Comparison of ENCODE assay signal across 36 cellular contexts in the genomic region with DNA sequence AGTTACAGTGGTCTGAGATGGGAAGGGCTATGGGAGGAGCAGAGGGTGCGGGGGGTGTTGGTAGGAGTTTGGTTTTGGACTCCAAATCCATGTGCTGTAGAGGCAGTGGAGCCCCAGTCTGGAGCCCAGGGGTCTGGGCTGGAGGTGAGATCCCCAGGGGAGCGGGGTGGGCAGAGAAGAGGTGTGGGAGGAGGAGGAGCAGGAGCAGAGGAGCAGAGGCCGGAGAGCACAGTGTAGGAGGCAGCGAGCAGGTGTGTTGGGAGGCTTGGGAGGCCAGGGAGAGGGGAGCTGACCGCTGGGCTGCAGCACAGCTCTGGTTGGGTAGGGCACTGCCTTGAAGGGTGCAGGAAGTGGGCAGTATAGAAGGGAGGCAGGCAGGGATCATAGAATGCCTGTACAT. TPM values are rescaled to one million over a fixed set of nuclear protein-coding genes. Genes with fewer than 3 reads are reported as not detected.
"Had no signal": no experiment of that assay in that cellular context is flagged by ENCODE, and none has a peak within 500 bp of the region (broad histone marks: within the 10 kb centered on the region; RNA-seq: fewer than 3 reads in every experiment).

No MANE protein-coding gene starts in this region.

- ATAC-seq: activated CD4-positive, alpha-beta T cell treated with anti-CD3 and anti-CD28 coated beads for 36 hours; activated CD4-positive, CD25-positive, alpha-beta regulatory T cell treated with anti-CD3 and anti-CD28 coated beads, Interleukin-2, amount 50 U/mL, for 24 hours; activated CD8-positive, alpha-beta T cell treated with anti-CD3 and anti-CD28 coated beads, Interleukin-2, amount 10 ng/mL, durations not matched to agents 7 days and 5 days; activated T-cell treated with anti-CD3 and anti-CD28 coated beads, Interleukin-2, amount 50 U/mL, for 4 hours; body of pancreas; PC-3 had no signal

- H3K36me3 Mint-ChIP-seq: activated naive CD8-positive, alpha-beta T cell treated with anti-CD3 and anti-CD28 coated beads, Interleukin-2, amount 10 ng/mL, durations not matched to agents 7 days and 5 days had no signal

- H3K4me3 ChIP-seq: adrenal gland, body of pancreas, breast epithelium, MG63, Peyer's patch, SJSA1 had no signal

- H3K27me3 ChIP-seq: body of pancreas, MG63, Peyer's patch, SJSA1 had no signal

- H3K36me3 ChIP-seq: adrenal gland, breast epithelium, MG63, Peyer's patch, SJSA1 had no signal

- H3K27ac ChIP-seq: adrenal gland, body of pancreas, breast epithelium, Peyer's patch, SJSA1 had no signal

- DNase-seq: activated CD4-positive, alpha-beta T cell treated with anti-CD3 and anti-CD28 coated beads for 36 hours; activated CD4-positive, alpha-beta T cell treated with anti-CD3 and anti-CD28 coated beads, Interleukin-2, amount 10 ng/mL, durations not matched to agents 7 days and 5 days; activated CD4-positive, alpha-beta T cell treated with anti-CD3 and anti-CD28 coated beads, Interleukin-2, amount 50 U/mL, for 48 hours; activated CD8-positive, alpha-beta T cell treated with anti-CD3 and anti-CD28 coated beads, Interleukin-2, amount 10 ng/mL, durations not matched to agents 7 days and 5 days; activated gamma-delta T cell treated with Interleukin-2 at 50 U/mL for 16 hours; activated naive CD4-positive, alpha-beta T cell treated with anti-CD3 and anti-CD28 coated beads for 36 hours; activated naive CD8-positive, alpha-beta T cell treated with anti-CD3 and anti-CD28 coated beads, Interleukin-2, amount 10 ng/mL, durations not matched to agents 7 days and 5 days; activated T-cell treated with anti-CD3 and anti-CD28 coated beads for 4 hours; activated T-cell treated with anti-CD3 and anti-CD28 coated beads, Interleukin-2, amount 50 U/mL, for 4 hours; adrenal gland; body of pancreas; caudate nucleus; cerebellar nuclear complex; Karpas-422; MG63; NCI-H1048; NCI-H1105 treated with DMSO at 0.1 percent for 48 hours; NCI-H1436; NCI-H1694; NCI-H1930; NCI-H2107; NCI-H2171; NCI-H510A; NCI-H748 treated with DMSO at 0.1 percent for 48 hours; NK-92 treated with Interleukin-12 subunit alpha and Interleukin-12 subunit beta, amount 100 ng/mL, for 24 hours; PC-3; Peyer's patch; RPMI8226; SHP77 treated with DMSO at 0.1 percent for 48 hours; SK-N-SH had no signal

- H3K4me2 ChIP-seq: SK-N-SH had no signal

- H3K4me1 Mint-ChIP-seq: activated CD4-positive, alpha-beta T cell treated with anti-CD3 and anti-CD28 coated beads for 36 hours; activated CD4-positive, alpha-beta T cell treated with anti-CD3 and anti-CD28 coated beads, Interleukin-2, amount 10 ng/mL, durations not matched to agents 7 days and 5 days; activated naive CD8-positive, alpha-beta T cell treated with anti-CD3 and anti-CD28 coated beads, Interleukin-2, amount 10 ng/mL, durations not matched to agents 7 days and 5 days had no signal

- H3K27ac Mint-ChIP-seq: activated CD4-positive, alpha-beta T cell treated with anti-CD3 and anti-CD28 coated beads for 36 hours; activated CD4-positive, alpha-beta T cell treated with anti-CD3 and anti-CD28 coated beads, Interleukin-2, amount 10 ng/mL, durations not matched to agents 7 days and 5 days; activated CD8-positive, alpha-beta T cell treated with anti-CD3 and anti-CD28 coated beads, Interleukin-2, amount 10 ng/mL, durations not matched to agents 7 days and 5 days; activated naive CD4-positive, alpha-beta T cell treated with anti-CD3 and anti-CD28 coated beads for 36 hours; activated naive CD8-positive, alpha-beta T cell treated with anti-CD3 and anti-CD28 coated beads, Interleukin-2, amount 10 ng/mL, durations not matched to agents 7 days and 5 days; activated T-helper 1 cell treated with anti-CD3 and anti-CD28 coated beads, Interleukin-12 subunit alpha, Interleukin-12 subunit beta, Interleukin-2, Interleukin-4 antibody, amounts not matched to agents 30 ng/mL and 10 ng/mL and 1 ng/mL, durations not matched to agents 14 hours and 24 hours and 36 hours; T-helper 1 cell treated with Interleukin-12 subunit alpha and Interleukin-12 subunit beta and Interleukin-4 antibody, amounts not matched to agents 30 μg/mL and 1 μg/mL, for 36 hours; T-helper 2 cell treated with Interferon-gamma antibody and Interleukin-4, amounts not matched to agents 5 μg/mL and 100 μg/mL, for 36 hours had no signal

- H3K9me3 ChIP-seq: adrenal gland, body of pancreas, breast epithelium, MG63, Peyer's patch, SJSA1, SK-N-SH had no signal

- H3K9me3 Mint-ChIP-seq: activated CD4-positive, alpha-beta T cell treated with anti-CD3 and anti-CD28 coated beads, Interleukin-2, amount 10 ng/mL, durations not matched to agents 7 days and 5 days; activated naive CD4-positive, alpha-beta T cell treated with anti-CD3 and anti-CD28 coated beads for 36 hours; activated naive CD8-positive, alpha-beta T cell treated with anti-CD3 and anti-CD28 coated beads, Interleukin-2, amount 10 ng/mL, durations not matched to agents 7 days and 5 days; activated T-cell treated with anti-CD3 and anti-CD28 coated beads, Interleukin-2, amount 50 U/mL, for 4 hours; activated T-helper 1 cell treated with anti-CD3 and anti-CD28 coated beads, Interleukin-12 subunit alpha, Interleukin-12 subunit beta, Interleukin-2, Interleukin-4 antibody, amounts not matched to agents 30 ng/mL and 10 ng/mL and 1 ng/mL, durations not matched to agents 14 hours and 24 hours and 36 hours; T-helper 1 cell treated with Interleukin-12 subunit alpha and Interleukin-12 subunit beta and Interleukin-4 antibody, amounts not matched to agents 30 μg/mL and 1 μg/mL, for 36 hours; T-helper 2 cell treated with Interferon-gamma antibody and Interleukin-4, amounts not matched to agents 5 μg/mL and 100 μg/mL, for 36 hours had no signal

- H3K4me1 ChIP-seq: adrenal gland, breast epithelium, Peyer's patch had no signal

- H3K4me3 Mint-ChIP-seq: activated CD4-positive, alpha-beta T cell treated with anti-CD3 and anti-CD28 coated beads for 36 hours; activated CD4-positive, alpha-beta T cell treated with anti-CD3 and anti-CD28 coated beads, Interleukin-2, amount 10 ng/mL, durations not matched to agents 7 days and 5 days; activated CD8-positive, alpha-beta T cell treated with anti-CD3 and anti-CD28 coated beads, Interleukin-2, amount 10 ng/mL, durations not matched to agents 7 days and 5 days; activated naive CD4-positive, alpha-beta T cell treated with anti-CD3 and anti-CD28 coated beads for 36 hours; activated naive CD8-positive, alpha-beta T cell treated with anti-CD3 and anti-CD28 coated beads, Interleukin-2, amount 10 ng/mL, durations not matched to agents 7 days and 5 days; activated T-cell treated with anti-CD3 and anti-CD28 coated beads, Interleukin-2, amount 50 U/mL, for 4 hours; activated T-helper 1 cell treated with anti-CD3 and anti-CD28 coated beads, Interleukin-12 subunit alpha, Interleukin-12 subunit beta, Interleukin-2, Interleukin-4 antibody, amounts not matched to agents 30 ng/mL and 10 ng/mL and 1 ng/mL, durations not matched to agents 14 hours and 24 hours and 36 hours; T-helper 1 cell treated with Interleukin-12 subunit alpha and Interleukin-12 subunit beta and Interleukin-4 antibody, amounts not matched to agents 30 μg/mL and 1 μg/mL, for 36 hours; T-helper 2 cell treated with Interferon-gamma antibody and Interleukin-4, amounts not matched to agents 5 μg/mL and 100 μg/mL, for 36 hours had no signal

- H3K27me3 Mint-ChIP-seq: activated naive CD8-positive, alpha-beta T cell treated with anti-CD3 and anti-CD28 coated beads, Interleukin-2, amount 10 ng/mL, durations not matched to agents 7 days and 5 days had no signal

RNA-seq across cellular contexts. Expression of gene LHX4, which starts 28.9 kb away (rescaled TPM):
- total RNA-seq: activated CD4-positive, alpha-beta T cell treated with anti-CD3 and anti-CD28 coated beads for 36 hours; activated CD4-positive, alpha-beta T cell treated with anti-CD3 and anti-CD28 coated beads, Interleukin-2, amount 10 ng/mL, durations not matched to agents 7 days and 5 days; activated CD8-positive, alpha-beta T cell treated with anti-CD3 and anti-CD28 coated beads, Interleukin-2, amount 10 ng/mL, durations not matched to agents 7 days and 5 days; activated naive CD4-positive, alpha-beta T cell treated with anti-CD3 and anti-CD28 coated beads for 36 hours; activated naive CD8-positive, alpha-beta T cell treated with anti-CD3 and anti-CD28 coated beads, Interleukin-2, amount 10 ng/mL, durations not matched to agents 7 days and 5 days; activated T-helper 1 cell treated with anti-CD3 and anti-CD28 coated beads, Interleukin-12 subunit alpha, Interleukin-12 subunit beta, Interleukin-2, Interleukin-4 antibody, amounts not matched to agents 30 ng/mL and 10 ng/mL and 1 ng/mL, durations not matched to agents 14 hours and 24 hours and 36 hours; adrenal gland; body of pancreas; breast epithelium had no signal
